Comparison of ENCODE assay signal across 25 cellular contexts in genomic region chr2:2910259-2910658, GRCh38.
"Had no signal": no experiment of that assay in that cellular context is flagged by ENCODE, and none has a peak within 500 bp of the region (broad histone marks: within the 10 kb centered on the region; RNA-seq: fewer than 3 reads in every experiment).

No MANE protein-coding gene starts in this region.

- H3K9me3 ChIP-seq: esophagus squamous epithelium, gastrocnemius medialis, left lung, lower lobe of right lung had no signal

- H3K27ac ChIP-seq: coronary artery, dorsolateral prefrontal cortex, esophagus squamous epithelium, gastrocnemius medialis, heart right ventricle, hepatocyte, left lung, lower lobe of right lung had no signal

- FAIRE-seq: colon, endothelial cell of umbilical vein, keratinocyte had no signal

- H2AFZ ChIP-seq: hepatocyte had no signal

- H3K4me3 ChIP-seq: coronary artery, dorsolateral prefrontal cortex, esophagus squamous epithelium, gastrocnemius medialis, heart right ventricle, hepatocyte, left lung, lower lobe of right lung, mucosa of descending colon had no signal

- H3K4me1 ChIP-seq: esophagus squamous epithelium, gastrocnemius medialis, heart right ventricle, left lung, lower lobe of right lung had no signal

- H3K27me3 ChIP-seq: dorsolateral prefrontal cortex, esophagus squamous epithelium, gastrocnemius medialis, hepatocyte, left lung had no signal

- H3K36me3 ChIP-seq: esophagus squamous epithelium, gastrocnemius medialis, heart right ventricle, left lung, lower lobe of right lung had no signal

- DNase-seq: dermis blood vessel endothelial cell; dorsolateral prefrontal cortex; effector CD4-positive, alpha-beta T cell; effector memory CD4-positive, alpha-beta T cell; esophagus squamous epithelium; foreskin fibroblast; foreskin melanocyte; gastrocnemius medialis; glutamatergic neuron; heart right ventricle; hypothalamus; immature natural killer cell; left cardiac atrium; left lung; left ventricle myocardium superior; lower lobe of right lung; mesenchymal stem cell; mucosa of descending colon; naive B cell; naive thymus-derived CD8-positive, alpha-beta T cell had no signal

- H3K4me2 ChIP-seq: hepatocyte had no signal

- ATAC-seq: gastrocnemius medialis; heart right ventricle; left cardiac atrium; left lung; left ventricle myocardium superior; mucosa of descending colon; naive thymus-derived CD8-positive, alpha-beta T cell had no signal

- H3K79me2 ChIP-seq: hepatocyte had no signal
